Comparison of ENCODE assay signal across 8 cellular contexts in genomic region chr17:40122466-40122943, GRCh38. TPM values are rescaled to one million over a fixed set of nuclear protein-coding genes. Genes with fewer than 3 reads are reported as not detected.
A peak's percentile ranks its signal among the peaks of the same experiment; 100 is the strongest.
DNase-seq lines count a peak whose midpoint lies in the region; ATAC-seq lines count a peak whose summit lies in the region.

No MANE protein-coding gene starts in this region.

- peak overlapping the region in 5 of 7 donors; percentile 35 to 96 (median 92) for H3K4me3 Mint-ChIP-seq in CD8-positive, alpha-beta memory T cell

- no peaks in the 10 kb centered on the region for H3K9me3 ChIP-seq in CD8-positive, alpha-beta memory T cell (ENCODE audit: low read length)
- H3K9me3 ChIP-seq in MG63 = no peaks in the 10 kb centered on the region

- H3K27ac ChIP-seq in CD8-positive, alpha-beta memory T cell (ENCODE audit: low read depth, low read length) = peak overlapping the region; percentile 40

- peak; percentile 35 for ATAC-seq in GM19438 (IDR thresholded peaks at IDR 0.05; ENCODE audit: low read depth, unreplicated experiment)
- no peak for ATAC-seq in HG03378 (IDR thresholded peaks at IDR 0.05; ENCODE audit: unreplicated experiment)

- no peaks in the 10 kb centered on the region for H3K27me3 ChIP-seq in CD8-positive, alpha-beta memory T cell (ENCODE audit: insufficient read depth, low read length, poor library complexity, severe bottlenecking)
- no peaks in the 10 kb centered on the region for H3K27me3 ChIP-seq in MG63

- H3K4me1 Mint-ChIP-seq in CD8-positive, alpha-beta memory T cell = peaks cover 34 to 49% (median 39%) of the 10 kb centered on the region in 3 donors

- H3K27me3 Mint-ChIP-seq in CD8-positive, alpha-beta memory T cell = peaks cover 0 to 1% of the 10 kb centered on the region in 2 donors

- peak overlapping the region in 1 of 8 donors; percentile 60 for H3K27ac Mint-ChIP-seq in CD8-positive, alpha-beta memory T cell

- H3K4me1 ChIP-seq in CD8-positive, alpha-beta memory T cell (ENCODE audit: insufficient read depth, low read length) = peaks cover 32% of the 10 kb centered on the region

- H3K9me3 Mint-ChIP-seq in CD8-positive, alpha-beta memory T cell = no peaks in the 10 kb centered on the region

- H3K4me3 ChIP-seq in CD8-positive, alpha-beta memory T cell (ENCODE audit: low read length) = peak overlapping the region; percentile 93
- peak overlapping the region; percentile 90 for H3K4me3 ChIP-seq in MG63

- peaks cover 0 to 25% (median 8%) of the 10 kb centered on the region in 3 donors for H3K36me3 Mint-ChIP-seq in CD8-positive, alpha-beta memory T cell

- peaks cover 8% of the 10 kb centered on the region for H3K36me3 ChIP-seq in CD8-positive, alpha-beta memory T cell (ENCODE audit: insufficient read depth, low read length)
- peaks cover 58% of the 10 kb centered on the region for H3K36me3 ChIP-seq in MG63

- POLR2A ChIA-PET in CD8-positive, alpha-beta memory T cell (lab: Charles Lee) = interaction anchor here (1.0 to 6.3 kb wide), 10 partner anchors 10 to 142 kb away, joined by 3 to 68 read pairs (median 5); partner anchors contain the start of genes CASC3, NR1D1 and PSMD3

- CTCF ChIA-PET in CD8-positive, alpha-beta memory T cell (lab: Charles Lee) = interaction anchor here (0.7 to 3.8 kb wide), 9 partner anchors 9 to 59 kb away, joined by 3 to 45 read pairs (median 4); partner anchors contain the start of genes CASC3, NR1D1 and THRA

- peak in 1 of 5 donors; percentile 32 for DNase-seq in CD8-positive, alpha-beta memory T cell
- DNase-seq in MG63 = peak; percentile 51
- DNase-seq in astrocyte of the hippocampus (ENCODE audit: low read depth, low spot score) = peak; percentile 78
- peak; percentile 59 for DNase-seq in iPS-NIHi7 (ENCODE audit: extremely low spot score)
- DNase-seq in stimulated activated CD8-positive, alpha-beta memory T cell treated with anti-CD3 and anti-CD28 coated beads, Interleukin-4, amount 100 ng/mL, for 48 hours = peak; percentile 53
- no peak for DNase-seq in SKM-1 (lab: John Stamatoyannopoulos, UW; ENCODE audit: unreplicated experiment)

RNA-seq across cellular contexts. Expression of gene MSL1, which starts 0.7 kb away (rescaled TPM):
- 10 to 100 TPM; 88.6 to 91.5 TPM for total RNA-seq in CD8-positive, alpha-beta memory T cell
- polyA plus RNA-seq in CD8-positive, alpha-beta memory T cell = 13.5 TPM
- total RNA-seq in MG63 (2014; rRNA removed; shearing (Covaris generic); ENCODE audit: low replicate concordance) = 44.9 and 53.4 TPM in 2 replicates

RNA-seq across cellular contexts. Expression of gene CASC3, which starts 17.8 kb away (rescaled TPM):
- 100 to 1,000 TPM; 100 to 101 TPM for total RNA-seq in CD8-positive, alpha-beta memory T cell
- 47.4 TPM for polyA plus RNA-seq in CD8-positive, alpha-beta memory T cell
- total RNA-seq in MG63 (2014; rRNA removed; shearing (Covaris generic); ENCODE audit: low replicate concordance) = 50.2 and 63.6 TPM in 2 replicates

RNA-seq across cellular contexts. Expression of gene NR1D1, which starts 22.1 kb away (rescaled TPM):
- 10 to 100 TPM; 10.0 to 10.2 TPM for total RNA-seq in CD8-positive, alpha-beta memory T cell
- 10.4 TPM for polyA plus RNA-seq in CD8-positive, alpha-beta memory T cell
- 0.07 and 1.3 TPM in 2 replicates for total RNA-seq in MG63 (2014; rRNA removed; shearing (Covaris generic); ENCODE audit: low replicate concordance)

RNA-seq across cellular contexts. Expression of gene RAPGEFL1, which starts 54.8 kb away (rescaled TPM):
- total RNA-seq in CD8-positive, alpha-beta memory T cell = 1 to 10 TPM; 5.7 to 6.3 TPM
- 0.32 TPM for polyA plus RNA-seq in CD8-positive, alpha-beta memory T cell
- total RNA-seq in MG63 (2014; rRNA removed; shearing (Covaris generic); ENCODE audit: low replicate concordance) = 0.27 and 2.0 TPM in 2 replicates

RNA-seq across cellular contexts. Expression of gene THRA, which starts 59.7 kb away (rescaled TPM):
- total RNA-seq in CD8-positive, alpha-beta memory T cell = 10 to 100 TPM; 12.6 to 13.2 TPM
- polyA plus RNA-seq in CD8-positive, alpha-beta memory T cell = 17.0 TPM
- total RNA-seq in MG63 (2014; rRNA removed; shearing (Covaris generic); ENCODE audit: low replicate concordance) = 11.5 and 18.1 TPM in 2 replicates
